8 cellular contexts compared by ENCODE assay signal in the genomic region with DNA sequence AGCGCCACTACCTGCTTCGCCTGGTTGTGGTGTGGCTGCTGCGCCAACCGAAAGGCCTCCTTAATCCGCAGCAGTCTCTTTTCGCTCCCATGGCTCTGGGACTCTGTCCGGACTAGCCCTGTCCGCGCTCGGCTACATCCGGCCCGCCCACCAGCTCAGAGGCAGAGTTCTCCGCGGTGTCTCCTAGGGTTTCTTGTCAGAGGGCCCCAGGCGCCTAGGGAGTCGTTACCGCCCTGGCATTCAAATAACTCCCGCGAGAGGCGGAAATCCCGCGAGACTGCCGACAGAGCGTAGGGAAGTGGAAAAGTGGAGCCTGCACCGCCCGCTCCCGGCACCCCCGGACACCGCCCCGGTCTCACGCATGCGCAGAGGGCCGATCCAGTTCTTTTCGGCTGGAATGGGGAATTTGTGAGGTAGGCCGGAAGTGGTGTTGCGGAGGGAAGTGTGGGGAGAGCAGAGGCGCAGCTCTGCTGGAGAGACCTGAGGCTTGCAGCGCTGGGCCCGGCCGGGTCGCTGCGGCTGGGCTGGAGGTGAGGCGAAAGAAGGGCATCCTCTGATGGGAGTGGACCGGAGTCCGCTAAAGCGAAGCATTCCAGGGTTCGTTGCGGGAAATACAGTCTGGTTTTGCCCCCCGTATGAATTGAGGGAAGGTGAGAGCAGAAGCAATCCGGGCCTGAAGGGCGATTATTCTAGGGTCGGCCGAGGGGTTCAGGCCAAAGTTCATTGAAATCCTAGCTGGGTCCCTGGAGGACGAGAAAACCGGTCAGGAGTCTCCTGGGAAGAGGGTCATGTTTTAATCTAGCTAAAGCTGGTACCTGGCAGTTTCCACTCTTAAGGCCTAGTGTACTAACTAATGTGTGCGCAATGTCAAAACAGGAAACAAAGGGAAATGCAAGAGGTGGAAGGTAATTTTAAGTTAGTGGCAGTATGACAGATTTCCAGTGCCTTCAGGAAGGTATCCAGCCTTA. TPM values are rescaled to one million over a fixed set of nuclear protein-coding genes. Genes with fewer than 3 reads are reported as not detected.
DNase-seq lines count a peak whose midpoint lies in the region; ATAC-seq and TF ChIP-seq lines count a peak whose summit lies in the region.

TSS of gene FAM200B (plus strand) at position 456 of the 968 bp plus-strand sequence. CDS start 5,151 bp downstream, outside the sequence.

- H3K27ac ChIP-seq in WERI-Rb-1, result peak within 1 kb of the TSS; percentile 93
- peak within 1 kb of the TSS; percentile 97 for H3K27ac ChIP-seq in mammary epithelial cell (ENCODE audit: insufficient read depth, low read depth, low read length)
- peak within 1 kb of the TSS; percentile 86 for H3K27ac ChIP-seq in iPS-20b (ENCODE audit: low read length)
- H3K27ac ChIP-seq in skin epidermis, result peak within 1 kb of the TSS; percentile 63 to 98 (median 93)

- peak within 1 kb of the TSS; percentile 79 for H3K4me3 ChIP-seq in WERI-Rb-1 (ENCODE audit: low read depth, low read length)
- peak within 1 kb of the TSS; percentile 75 to 98 (median 95) for H3K4me3 ChIP-seq in mammary epithelial cell (replicated peaks in 1 of 3; ENCODE audit: insufficient read depth in 1 of 3, low read depth in 2 of 3, low read length in 3 of 3)
- H3K4me3 ChIP-seq in iPS-20b (ENCODE audit: low read length), result peak within 1 kb of the TSS; percentile 86
- H3K4me3 ChIP-seq in skin epidermis, result peak within 1 kb of the TSS; percentile 59 to 82 (median 66)

- TSS peak; percentile 68 for BruUV-seq in mammary epithelial cell (replicated peaks; lab: Mats Ljungman, UMichigan)

- intact Hi-C loops in mammary epithelial cell (cut with micrococcal nuclease), result loop anchor here (1.0 kb wide), 1 partner anchor 27 kb away; no protein-coding TSS in a partner anchor

- TF ChIP-seq CTCF in WERI-Rb-1 (IDR thresholded peaks at IDR 0.05; ENCODE audit: low read depth, low read length) (peak; percentile 23), mammary epithelial cell (conservative IDR thresholded peaks at IDR 0.05 in 1 of 2, IDR thresholded peaks at IDR 0.05 in 1 of 2; ENCODE audit: extremely low read depth in 1 of 2, insufficient read depth in 1 of 2, low read depth in 1 of 2, low read length in 2 of 2) (peak in 1 of 2 donors; percentile 26)

- H3K9ac ChIP-seq in mammary epithelial cell (ENCODE audit: insufficient read depth, low read length) (peak within 1 kb of the TSS; percentile 97), iPS-20b (ENCODE audit: low read depth, low read length) (peak within 1 kb of the TSS; percentile 97)

- H3K79me2 ChIP-seq in mammary epithelial cell (ENCODE audit: insufficient read depth, low read length), result peaks cover 89% of the 10 kb centered on the region

- H3K27me3 ChIP-seq in WERI-Rb-1 (ENCODE audit: insufficient read depth, low read depth, severe bottlenecking) (no peaks in the 10 kb centered on the region), mammary epithelial cell (ENCODE audit: insufficient read depth, low read length) (no peaks in the 10 kb centered on the region), iPS-20b (ENCODE audit: insufficient read depth, low read length) (no peaks in the 10 kb centered on the region)

- no peaks in the 10 kb centered on the region for H3K9me3 ChIP-seq in WERI-Rb-1 (ENCODE audit: severe bottlenecking)
- H3K9me3 ChIP-seq in mammary epithelial cell (replicated peaks; ENCODE audit: insufficient read depth, low read length), result no peaks in the 10 kb centered on the region
- no peaks in the 10 kb centered on the region for H3K9me3 ChIP-seq in iPS-20b (ENCODE audit: insufficient read depth, low read depth, low read length)

- 0% methylated on average over 19 of the region's 56 CpGs for WGBS in mammary epithelial cell (ENCODE audit: low coverage, missing lambda C conversion rate)

- H3K36me3 ChIP-seq in WERI-Rb-1 (peaks cover 14% of the 10 kb centered on the region), mammary epithelial cell (ENCODE audit: insufficient read depth, low read length) (peaks cover 14% of the 10 kb centered on the region), iPS-20b (ENCODE audit: insufficient read depth, low read depth, low read length) (peaks cover 29% of the 10 kb centered on the region)

- dilution Hi-C loops in mammary epithelial cell (cut with HindIII; ENCODE audit: low sequenced_read_pairs), result no loop called here

- H2AFZ ChIP-seq in mammary epithelial cell (ENCODE audit: low read depth, low read length), result peak within 1 kb of the TSS; percentile 70

- H3K4me1 ChIP-seq in mammary epithelial cell (ENCODE audit: insufficient read depth, low read length) (peaks cover 30% of the 10 kb centered on the region), iPS-20b (ENCODE audit: insufficient read depth, low read length) (peaks cover 59% of the 10 kb centered on the region)

- ATAC-seq in GM18873 (IDR thresholded peaks at IDR 0.05; ENCODE audit: low FRiP score, unreplicated experiment) (peak; percentile 90), HG03139 (IDR thresholded peaks at IDR 0.05; ENCODE audit: unreplicated experiment) (peak; percentile 85)

- DNase-seq in ACHN (peak; percentile 98), NCI-H2227 (lab: John Stamatoyannopoulos, UW; ENCODE audit: unreplicated experiment) (peak; percentile 99), WERI-Rb-1 (peak; percentile 100), mammary epithelial cell (peak; percentile 100)

- CTCF ChIA-PET in mammary epithelial cell (lab: Charles Lee; ENCODE audit: low non-redundant PET), result interaction anchor here (0.8 kb wide), 1 partner anchor 23 kb away, joined by 4 read pairs; no protein-coding TSS in a partner anchor

- H4K20me1 ChIP-seq in mammary epithelial cell (ENCODE audit: insufficient read depth, low read length), result no peaks in the 10 kb centered on the region

- H3K4me2 ChIP-seq in mammary epithelial cell (ENCODE audit: insufficient read depth, low read depth, low read length), result peak within 1 kb of the TSS; percentile 97

- in situ Hi-C loops in ACHN (cut with HindIII; ENCODE audit: low pct_ligation_motif_present, low pct_unique_long_range_greater_than_20kb, low sequenced_read_pairs) (no loop called here), mammary epithelial cell (cut with MboI; ENCODE audit: low sequenced_read_pairs in 2 of 2) (loop anchor here in 1 of 2 donors (25.0 kb wide), 1 partner anchor 256 kb away; the partner anchor contains the start of gene FGFBP1)

RNA-seq across cellular contexts. Expression of gene FAM200B, which starts in this region (rescaled TPM):
- total RNA-seq in mammary epithelial cell, result 10 to 100 TPM; 19.3 to 36.1 TPM
- 22.8 TPM for polyA plus RNA-seq in mammary epithelial cell
- 7.6 TPM for polyA minus RNA-seq in mammary epithelial cell

Comparison
In these comparisons a context has a peak if more than half of its experiments do, and no peak if none do; other contexts are left out.
1. Peak in every context shown above with its lines: DNase-seq, ATAC-seq, H3K4me3 ChIP-seq and H3K27ac ChIP-seq.